Comparison of ENCODE assay signal across 8 cellular contexts in the genomic region with DNA sequence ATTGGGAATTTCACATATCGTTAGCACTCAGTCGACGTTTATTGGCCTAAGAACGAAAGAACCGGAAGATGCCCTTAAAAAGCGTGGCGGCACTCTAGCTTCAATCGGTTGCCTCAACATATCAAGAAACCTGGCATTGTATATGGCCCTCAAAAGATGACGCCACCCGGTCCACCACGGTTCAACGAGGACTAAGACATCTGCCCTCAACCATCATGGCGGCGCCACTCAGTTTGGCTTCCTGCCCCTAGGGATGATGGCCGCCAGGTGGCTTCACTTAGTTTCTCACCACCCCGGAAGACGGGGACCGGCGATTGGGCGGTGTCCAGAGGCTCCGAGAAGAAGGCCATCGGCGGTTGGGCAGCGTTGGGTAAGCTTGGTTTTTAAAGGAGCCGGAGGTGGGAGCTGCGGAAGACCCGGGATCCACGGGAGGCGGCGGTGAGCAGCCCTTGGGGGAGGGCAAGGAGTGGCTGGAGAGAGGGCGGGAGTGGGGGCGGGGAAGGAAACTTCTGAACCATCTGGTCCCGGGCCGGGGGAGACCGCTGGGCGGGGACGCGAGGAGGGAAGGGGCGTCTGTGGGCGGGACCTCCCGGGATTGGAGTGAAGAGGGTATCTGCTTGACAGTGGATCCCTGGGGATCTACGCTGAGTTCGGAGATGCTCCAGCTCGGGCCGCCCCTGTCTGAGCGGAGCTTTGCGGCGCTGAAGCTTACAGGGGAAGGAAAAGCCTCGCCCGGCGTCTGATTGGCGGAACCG. TPM values are rescaled to one million over a fixed set of nuclear protein-coding genes. Genes with fewer than 3 reads are reported as not detected.
A peak's percentile ranks its signal among the peaks of the same experiment; 100 is the strongest.
DNase-seq lines count a peak whose midpoint lies in the region; ATAC-seq and TF ChIP-seq lines count a peak whose summit lies in the region.

Gene PRR14 (plus strand): TSS at position 592 of the 755 bp plus-strand sequence. CDS start 686 bp downstream, outside the sequence.

- ATAC-seq in GM18498 (IDR thresholded peaks at IDR 0.05; ENCODE audit: unreplicated experiment) (peak; percentile 79), HG02938 (IDR thresholded peaks at IDR 0.05; ENCODE audit: unreplicated experiment) (peak; percentile 83)

- TF ChIP-seq CTCF in left ventricle myocardium inferior (IDR thresholded peaks at IDR 0.05; ENCODE audit: borderline replicate concordance): peak; percentile 44
- TF ChIP-seq CTCF in progenitor cell of endocrine pancreas (IDR thresholded peaks at IDR 0.05; ENCODE audit: unreplicated experiment): peak; percentile 33

- H3K27me3 Mint-ChIP-seq in progenitor cell of endocrine pancreas: peaks cover 5% of the 10 kb centered on the region

- peak; percentile 93 to 97 for DNase-seq in NCI-H187 (lab: John Stamatoyannopoulos, UW)
- peak; percentile 91 to 100 (median 98) for DNase-seq in T-helper 2 cell
- peak; percentile 100 for DNase-seq in left ventricle myocardium inferior
- DNase-seq in progenitor cell of endocrine pancreas (ENCODE audit: low spot score, unreplicated experiment): peak; percentile 93
- peak; percentile 100 for DNase-seq in ureter (ENCODE audit: low spot score)

- H3K4me3 Mint-ChIP-seq in progenitor cell of endocrine pancreas (ENCODE audit: low read depth): peak within 1 kb of the TSS; percentile 97

- H3K36me3 ChIP-seq in left ventricle myocardium inferior: peaks cover 32% of the 10 kb centered on the region

- intact Hi-C loops in left ventricle myocardium inferior (cut with micrococcal nuclease): no loop called here

- H3K27ac ChIP-seq in angular gyrus (ENCODE audit: low read depth, low read length) (peak within 1 kb of the TSS; percentile 99), left ventricle myocardium inferior (replicated peaks) (peak within 1 kb of the TSS; percentile 96)

- no peaks in the 10 kb centered on the region for H3K9me3 Mint-ChIP-seq in progenitor cell of endocrine pancreas (ENCODE audit: low read depth)

- no peaks in the 10 kb centered on the region for H3K27me3 ChIP-seq in left ventricle myocardium inferior (ENCODE audit: low read depth)

- peaks cover 11% of the 10 kb centered on the region for H3K4me1 Mint-ChIP-seq in progenitor cell of endocrine pancreas (ENCODE audit: low read depth)

- H3K4me1 ChIP-seq in left ventricle myocardium inferior: peaks cover 29% of the 10 kb centered on the region

- peak within 1 kb of the TSS; percentile 98 for H3K27ac Mint-ChIP-seq in progenitor cell of endocrine pancreas

- H3K36me3 Mint-ChIP-seq in progenitor cell of endocrine pancreas (ENCODE audit: insufficient read depth): peaks cover 5% of the 10 kb centered on the region

- H3K9me3 ChIP-seq in left ventricle myocardium inferior (replicated peaks): no peaks in the 10 kb centered on the region

- H3K4me3 ChIP-seq in left ventricle myocardium inferior: peak within 1 kb of the TSS; percentile 90

RNA-seq across cellular contexts. Expression of gene PRR14, which starts in this region (rescaled TPM):
- 15.4 TPM for total RNA-seq in left ventricle myocardium inferior
- total RNA-seq in progenitor cell of endocrine pancreas: 57.6 and 58.7 TPM in 2 replicates
- 37.8 TPM for total RNA-seq in ureter

Comparison
In these comparisons a context has a peak if more than half of its experiments do, and no peak if none do; other contexts are left out.
1. Peak in every context shown above with its lines: DNase-seq, ATAC-seq, H3K4me3 ChIP-seq and H3K27ac ChIP-seq.